21 cellular contexts compared by ENCODE assay signal in genomic region chr15:52193791-52194190, GRCh38.
"Had no signal": no experiment of that assay in that cellular context is flagged by ENCODE, and none has a peak within 500 bp of the region (broad histone marks: within the 10 kb centered on the region; RNA-seq: fewer than 3 reads in every experiment).

No MANE protein-coding gene starts in this region.

- H3K4me3 Mint-ChIP-seq: natural killer cell; neural crest cell; stimulated activated effector memory CD8-positive, alpha-beta T cell treated with anti-CD3 and anti-CD28 coated beads, Interleukin-12 subunit alpha, Interleukin-12 subunit beta, amount 100 ng/mL, for 72 hours; type B pancreatic cell had no signal

- H3K79me2 ChIP-seq: hepatocyte had no signal

- H3K4me1 ChIP-seq: right atrium auricular region, sigmoid colon, suprapubic skin, thyroid gland had no signal

- H3K27ac Mint-ChIP-seq: natural killer cell; stimulated activated effector memory CD8-positive, alpha-beta T cell treated with anti-CD3 and anti-CD28 coated beads, Interleukin-12 subunit alpha, Interleukin-12 subunit beta, amount 100 ng/mL, for 72 hours; type B pancreatic cell had no signal

- H3K9me3 ChIP-seq: ovary, right atrium auricular region, sigmoid colon, suprapubic skin, thyroid gland had no signal

- H3K27me3 ChIP-seq: dorsolateral prefrontal cortex, hepatocyte, ovary, right atrium auricular region, sigmoid colon, suprapubic skin, thyroid gland had no signal

- H3K36me3 Mint-ChIP-seq: natural killer cell; stimulated activated effector memory CD8-positive, alpha-beta T cell treated with anti-CD3 and anti-CD28 coated beads, Interleukin-12 subunit alpha, Interleukin-12 subunit beta, amount 100 ng/mL, for 72 hours; type B pancreatic cell had no signal

- H3K4me2 ChIP-seq: hepatocyte had no signal

- ATAC-seq: left colon; natural killer cell; stimulated activated effector memory CD8-positive, alpha-beta T cell treated with anti-CD3 and anti-CD28 coated beads, Interleukin-12 subunit alpha, Interleukin-12 subunit beta, amount 100 ng/mL, for 72 hours; stimulated activated naive CD8-positive, alpha-beta T cell treated with anti-CD3 and anti-CD28 coated beads, Interleukin-15, Interleukin-2, amounts not matched to agents 100 U/mL and 50 U/mL, for 24 hours had no signal

- H3K4me1 Mint-ChIP-seq: natural killer cell; neural crest cell; stimulated activated effector memory CD8-positive, alpha-beta T cell treated with anti-CD3 and anti-CD28 coated beads, Interleukin-12 subunit alpha, Interleukin-12 subunit beta, amount 100 ng/mL, for 72 hours had no signal

- H3K9me3 Mint-ChIP-seq: natural killer cell; neural crest cell; stimulated activated effector memory CD8-positive, alpha-beta T cell treated with anti-CD3 and anti-CD28 coated beads, Interleukin-12 subunit alpha, Interleukin-12 subunit beta, amount 100 ng/mL, for 72 hours; type B pancreatic cell had no signal

- H3K4me3 ChIP-seq: dorsolateral prefrontal cortex, hepatocyte, ovary, right atrium auricular region, sigmoid colon, suprapubic skin, thyroid gland had no signal

- DNase-seq: cortex of kidney; dorsolateral prefrontal cortex; effector CD8-positive, alpha-beta T cell; foreskin melanocyte; left colon; mammary epithelial cell; natural killer cell; ovary; sigmoid colon; small intestine; stimulated activated CD4-positive, alpha-beta T cell treated with anti-CD3 and anti-CD28 coated beads, Interleukin-12 subunit alpha, Interleukin-12 subunit beta, amount 100 ng/mL, for 4 hours; stimulated activated CD4-positive, alpha-beta T cell treated with anti-CD3 and anti-CD28 coated beads, Interleukin-2, amount 100 ng/mL, for 48 hours; stimulated activated CD8-positive, alpha-beta memory T cell treated with anti-CD3 and anti-CD28 coated beads, Interleukin-4, amount 100 ng/mL, for 48 hours; stimulated activated naive CD8-positive, alpha-beta T cell treated with anti-CD3 and anti-CD28 coated beads, Interleukin-15, Interleukin-2, amounts not matched to agents 100 U/mL and 50 U/mL, for 24 hours; thyroid gland had no signal

- H3K27me3 Mint-ChIP-seq: type B pancreatic cell had no signal

- H2AFZ ChIP-seq: hepatocyte had no signal

- H3K36me3 ChIP-seq: ovary, right atrium auricular region, sigmoid colon, suprapubic skin had no signal

- H3K27ac ChIP-seq: dorsolateral prefrontal cortex, hepatocyte, ovary, right atrium auricular region, sigmoid colon, suprapubic skin, thyroid gland had no signal
